19 cellular contexts compared by ENCODE assay signal in genomic region chr3:9870978-9871377, GRCh38. TPM values are rescaled to one million over a fixed set of nuclear protein-coding genes. Genes with fewer than 3 reads are reported as not detected.
A peak's percentile ranks its signal among the peaks of the same experiment; 100 is the strongest.
DNase-seq lines count a peak whose midpoint lies in the region; ATAC-seq and TF ChIP-seq lines count a peak whose summit lies in the region.
"Had no signal": no experiment of that assay in that cellular context is flagged by ENCODE, and none has a peak within 500 bp of the region (broad histone marks: within the 10 kb centered on the region; RNA-seq: fewer than 3 reads in every experiment).

No MANE protein-coding gene starts in this region.

- no peaks in the 10 kb centered on the region for H3K79me2 ChIP-seq in mammary epithelial cell (ENCODE audit: insufficient read depth, low read length)
- H3K79me2 ChIP-seq: parathyroid adenoma had no signal

- POLR2A ChIA-PET in activated CD4-positive, alpha-beta T cell treated with anti-CD3 and anti-CD28 coated beads, Interleukin-2, amount 10 ng/mL, durations not matched to agents 7 days and 5 days (lab: Charles Lee) = interaction anchor here (0.5 kb wide), 1 partner anchor 260 kb away, joined by 3 read pairs; no protein-coding TSS in a partner anchor

- peaks cover 13% of the 10 kb centered on the region for H3K4me1 ChIP-seq in mammary epithelial cell (ENCODE audit: insufficient read depth, low read length)
- H3K4me1 ChIP-seq: parathyroid adenoma, spleen had no signal

- no peak for TF ChIP-seq CTCF in mammary epithelial cell (conservative IDR thresholded peaks at IDR 0.05 in 1 of 2, IDR thresholded peaks at IDR 0.05 in 1 of 2; ENCODE audit: extremely low read depth in 1 of 2, insufficient read depth in 1 of 2, low read depth in 1 of 2, low read length in 2 of 2)

- DNase-seq in Caki2 (ENCODE audit: low read depth) = peak; percentile 34
- peak; percentile 31 for DNase-seq in LHCN-M2 (ENCODE audit: low read depth)
- DNase-seq in mammary epithelial cell = peak; percentile 57
- peak; percentile 45 for DNase-seq in kidney tubule cell (ENCODE audit: low spot score)
- DNase-seq in activated CD4-positive, alpha-beta T cell treated with anti-CD3 and anti-CD28 coated beads, Interleukin-2, amount 10 ng/mL, durations not matched to agents 7 days and 5 days = no peak
- no peak for DNase-seq in amygdala (lab: John Stamatoyannopoulos, UW)
- DNase-seq in mesenteric fat pad (ENCODE audit: low spot score) = no peak
- DNase-seq: activated CD4-positive, alpha-beta T cell treated with anti-CD3 and anti-CD28 coated beads, Interleukin-2, amount 10 ng/mL, durations not matched to agents 24 days and 14 days; activated naive CD8-positive, alpha-beta T cell treated with anti-CD3 and anti-CD28 coated beads, Interleukin-2, amount 10 ng/mL, durations not matched to agents 7 days and 5 days; activated T-cell treated with anti-CD3 and anti-CD28 coated beads, Interleukin-2, amount 50 U/mL, for 24 hours; CD8-positive, alpha-beta T cell; hippocampal formation; left colon; NCI-H2107; SHP77 treated with DMSO at 0.1 percent for 48 hours; spleen had no signal

- no peak overlapping the region for H3K4me2 ChIP-seq in mammary epithelial cell (ENCODE audit: insufficient read depth, low read depth, low read length)

- CTCF ChIA-PET in mammary epithelial cell (lab: Charles Lee; ENCODE audit: low non-redundant PET) = no interaction called here
- CTCF ChIA-PET in activated CD4-positive, alpha-beta T cell treated with anti-CD3 and anti-CD28 coated beads, Interleukin-2, amount 10 ng/mL, durations not matched to agents 7 days and 5 days (lab: Charles Lee) = interaction anchor here (1.0 to 1.2 kb wide), 3 partner anchors 9 to 20 kb away, joined by 3 to 4 read pairs (median 3); partner anchors contain the start of genes CIDEC and JAGN1

- no peaks in the 10 kb centered on the region for H3K9me3 ChIP-seq in mammary epithelial cell (replicated peaks; ENCODE audit: insufficient read depth, low read length)
- H3K9me3 ChIP-seq: spleen had no signal

- no peak overlapping the region for H3K4me3 ChIP-seq in mammary epithelial cell (replicated peaks in 1 of 3; ENCODE audit: insufficient read depth in 1 of 3, low read depth in 2 of 3, low read length in 3 of 3)
- H3K4me3 ChIP-seq: spleen had no signal

- intact Hi-C loops in mammary epithelial cell (cut with micrococcal nuclease) = no loop called here

- no TSS peak for BruUV-seq in mammary epithelial cell (replicated peaks; lab: Mats Ljungman, UMichigan)

- H3K36me3 ChIP-seq in mammary epithelial cell (ENCODE audit: insufficient read depth, low read length) = no peaks in the 10 kb centered on the region
- H3K36me3 ChIP-seq: spleen had no signal

- H3K9me3 Mint-ChIP-seq in activated CD4-positive, alpha-beta T cell treated with anti-CD3 and anti-CD28 coated beads, Interleukin-2, amount 10 ng/mL, durations not matched to agents 7 days and 5 days = no peaks in the 10 kb centered on the region
- H3K9me3 Mint-ChIP-seq: activated CD4-positive, alpha-beta T cell treated with anti-CD3 and anti-CD28 coated beads, Interleukin-2, amount 10 ng/mL, durations not matched to agents 24 days and 14 days; activated naive CD8-positive, alpha-beta T cell treated with anti-CD3 and anti-CD28 coated beads, Interleukin-2, amount 10 ng/mL, durations not matched to agents 7 days and 5 days; activated T-cell treated with anti-CD3 and anti-CD28 coated beads, Interleukin-2, amount 50 U/mL, for 24 hours; CD8-positive, alpha-beta T cell had no signal

- no peak overlapping the region for H3K4me3 Mint-ChIP-seq in activated CD4-positive, alpha-beta T cell treated with anti-CD3 and anti-CD28 coated beads, Interleukin-2, amount 10 ng/mL, durations not matched to agents 7 days and 5 days
- H3K4me3 Mint-ChIP-seq: activated CD4-positive, alpha-beta T cell treated with anti-CD3 and anti-CD28 coated beads, Interleukin-2, amount 10 ng/mL, durations not matched to agents 24 days and 14 days; activated naive CD8-positive, alpha-beta T cell treated with anti-CD3 and anti-CD28 coated beads, Interleukin-2, amount 10 ng/mL, durations not matched to agents 7 days and 5 days; activated T-cell treated with anti-CD3 and anti-CD28 coated beads, Interleukin-2, amount 50 U/mL, for 24 hours; CD8-positive, alpha-beta T cell had no signal

- H4K20me1 ChIP-seq in mammary epithelial cell (ENCODE audit: insufficient read depth, low read length) = no peaks in the 10 kb centered on the region

- dilution Hi-C loops in mammary epithelial cell (cut with HindIII; ENCODE audit: low sequenced_read_pairs) = no loop called here

- 89% methylated on average over 1 of the region's 1 CpG for WGBS in mammary epithelial cell (ENCODE audit: low coverage, missing lambda C conversion rate)

- in situ Hi-C loops in Caki2 (cut with HindIII; ENCODE audit: low pct_unique_long_range_greater_than_20kb, low sequenced_read_pairs) = no loop called here
- in situ Hi-C loops in mammary epithelial cell (cut with MboI; ENCODE audit: low sequenced_read_pairs in 2 of 2) = no loop called here

- H3K27me3 Mint-ChIP-seq in activated CD4-positive, alpha-beta T cell treated with anti-CD3 and anti-CD28 coated beads, Interleukin-2, amount 10 ng/mL, durations not matched to agents 7 days and 5 days = no peaks in the 10 kb centered on the region
- H3K27me3 Mint-ChIP-seq: activated T-cell treated with anti-CD3 and anti-CD28 coated beads, Interleukin-2, amount 50 U/mL, for 24 hours had no signal

- H3K9ac ChIP-seq in mammary epithelial cell (ENCODE audit: insufficient read depth, low read length) = no peak overlapping the region
- H3K9ac ChIP-seq: parathyroid adenoma had no signal

- no peaks in the 10 kb centered on the region for H3K36me3 Mint-ChIP-seq in activated CD4-positive, alpha-beta T cell treated with anti-CD3 and anti-CD28 coated beads, Interleukin-2, amount 10 ng/mL, durations not matched to agents 7 days and 5 days (ENCODE audit: low read depth)
- H3K36me3 Mint-ChIP-seq: activated naive CD8-positive, alpha-beta T cell treated with anti-CD3 and anti-CD28 coated beads, Interleukin-2, amount 10 ng/mL, durations not matched to agents 7 days and 5 days; CD8-positive, alpha-beta T cell had no signal

- no peaks in the 10 kb centered on the region for H3K27me3 ChIP-seq in mammary epithelial cell (ENCODE audit: insufficient read depth, low read length)
- H3K27me3 ChIP-seq: spleen had no signal

- no peak overlapping the region for H2AFZ ChIP-seq in mammary epithelial cell (ENCODE audit: low read depth, low read length)
- H2AFZ ChIP-seq: parathyroid adenoma had no signal

- ATAC-seq in GM21381 (IDR thresholded peaks at IDR 0.05; ENCODE audit: unreplicated experiment) = no peak
- ATAC-seq: CD8-positive, alpha-beta T cell; left colon had no signal

- no peaks in the 10 kb centered on the region for H3K4me1 Mint-ChIP-seq in activated CD4-positive, alpha-beta T cell treated with anti-CD3 and anti-CD28 coated beads, Interleukin-2, amount 10 ng/mL, durations not matched to agents 7 days and 5 days
- H3K4me1 Mint-ChIP-seq: activated CD4-positive, alpha-beta T cell treated with anti-CD3 and anti-CD28 coated beads, Interleukin-2, amount 10 ng/mL, durations not matched to agents 24 days and 14 days; activated naive CD8-positive, alpha-beta T cell treated with anti-CD3 and anti-CD28 coated beads, Interleukin-2, amount 10 ng/mL, durations not matched to agents 7 days and 5 days had no signal

- H3K27ac Mint-ChIP-seq in activated CD4-positive, alpha-beta T cell treated with anti-CD3 and anti-CD28 coated beads, Interleukin-2, amount 10 ng/mL, durations not matched to agents 7 days and 5 days = no peak overlapping the region
- H3K27ac Mint-ChIP-seq: activated CD4-positive, alpha-beta T cell treated with anti-CD3 and anti-CD28 coated beads, Interleukin-2, amount 10 ng/mL, durations not matched to agents 24 days and 14 days; activated naive CD8-positive, alpha-beta T cell treated with anti-CD3 and anti-CD28 coated beads, Interleukin-2, amount 10 ng/mL, durations not matched to agents 7 days and 5 days; activated T-cell treated with anti-CD3 and anti-CD28 coated beads, Interleukin-2, amount 50 U/mL, for 24 hours; CD8-positive, alpha-beta T cell had no signal

- no peak overlapping the region for H3K27ac ChIP-seq in mammary epithelial cell (ENCODE audit: insufficient read depth, low read depth, low read length)
- H3K27ac ChIP-seq: parathyroid adenoma, spleen had no signal

RNA-seq across cellular contexts. Expression of gene CIDEC, which starts 9.1 kb away (rescaled TPM):
- total RNA-seq in Caki2 (2014; rRNA removed; shearing (Covaris generic); ENCODE audit: low replicate concordance) = not detected in 2 replicates
- not detected in 2 replicates for total RNA-seq in LHCN-M2 (2014; rRNA removed)
- 0.07 TPM for polyA plus RNA-seq in LHCN-M2 (2012)
- total RNA-seq in mammary epithelial cell = under 1 TPM in 1 of 2 donors, not detected in 1; 0.17 TPM
- polyA plus RNA-seq in mammary epithelial cell = 0.06 TPM
- polyA minus RNA-seq in mammary epithelial cell = not detected
- total RNA-seq in activated CD4-positive, alpha-beta T cell treated with anti-CD3 and anti-CD28 coated beads, Interleukin-2, amount 10 ng/mL, durations not matched to agents 7 days and 5 days = not detected
- 880 TPM for total RNA-seq in mesenteric fat pad
- total RNA-seq: activated CD4-positive, alpha-beta T cell treated with anti-CD3 and anti-CD28 coated beads, Interleukin-2, amount 10 ng/mL, durations not matched to agents 24 days and 14 days; activated naive CD8-positive, alpha-beta T cell treated with anti-CD3 and anti-CD28 coated beads, Interleukin-2, amount 10 ng/mL, durations not matched to agents 7 days and 5 days; CD8-positive, alpha-beta T cell; chondrocyte; spleen had no signal

RNA-seq across cellular contexts. Expression of gene JAGN1, which starts 19.4 kb away (rescaled TPM):
- total RNA-seq in Caki2 (2014; rRNA removed; shearing (Covaris generic); ENCODE audit: low replicate concordance) = 19.7 and 36.5 TPM in 2 replicates
- total RNA-seq in LHCN-M2 (2014; rRNA removed) (54.1 and 56.5 TPM in 2 replicates), mammary epithelial cell (10 to 100 TPM; 32.3 to 34.7 TPM), mesenteric fat pad (49.8 TPM)
- 35.3 TPM for polyA plus RNA-seq in LHCN-M2 (2012)
- 63.6 TPM for polyA plus RNA-seq in mammary epithelial cell
- 73.5 TPM for polyA minus RNA-seq in mammary epithelial cell
- 10 to 100 TPM; 29.6 to 30.6 TPM for total RNA-seq in activated CD4-positive, alpha-beta T cell treated with anti-CD3 and anti-CD28 coated beads, Interleukin-2, amount 10 ng/mL, durations not matched to agents 7 days and 5 days

RNA-seq across cellular contexts. Expression of gene RPUSD3, which starts 27.2 kb away (rescaled TPM):
- total RNA-seq in Caki2 (2014; rRNA removed; shearing (Covaris generic); ENCODE audit: low replicate concordance) = 22.3 and 43.5 TPM in 2 replicates
- total RNA-seq in LHCN-M2 (2014; rRNA removed) (48.0 and 60.2 TPM in 2 replicates), mammary epithelial cell (10 to 100 TPM; 35.0 to 40.8 TPM), mesenteric fat pad (25.6 TPM)
- polyA plus RNA-seq in LHCN-M2 (2012) = 38.1 TPM
- 57.7 TPM for polyA plus RNA-seq in mammary epithelial cell
- 27.1 TPM for polyA minus RNA-seq in mammary epithelial cell
- 10 to 100 TPM; 49.8 to 49.9 TPM for total RNA-seq in activated CD4-positive, alpha-beta T cell treated with anti-CD3 and anti-CD28 coated beads, Interleukin-2, amount 10 ng/mL, durations not matched to agents 7 days and 5 days

RNA-seq across cellular contexts. Expression of gene IL17RE, which starts 31.7 kb away (rescaled TPM):
- total RNA-seq in Caki2 (2014; rRNA removed; shearing (Covaris generic); ENCODE audit: low replicate concordance) = not detected in 2 replicates
- total RNA-seq in LHCN-M2 (2014; rRNA removed) (1.1 and 1.9 TPM in 2 replicates), mammary epithelial cell (10 to 100 TPM; 10.6 to 13.3 TPM), mesenteric fat pad (20.2 TPM)
- 2.3 TPM for polyA plus RNA-seq in LHCN-M2 (2012)
- 10.2 TPM for polyA plus RNA-seq in mammary epithelial cell
- 18.0 TPM for polyA minus RNA-seq in mammary epithelial cell
- 1 to 10 TPM; 1.5 to 2.7 TPM for total RNA-seq in activated CD4-positive, alpha-beta T cell treated with anti-CD3 and anti-CD28 coated beads, Interleukin-2, amount 10 ng/mL, durations not matched to agents 7 days and 5 days

RNA-seq across cellular contexts. Expression of gene IL17RC, which starts 45.9 kb away (rescaled TPM):
- total RNA-seq in Caki2 (2014; rRNA removed; shearing (Covaris generic); ENCODE audit: low replicate concordance) = 24.5 and 51.8 TPM in 2 replicates
- total RNA-seq in LHCN-M2 (2014; rRNA removed) (30.1 and 42.3 TPM in 2 replicates), mammary epithelial cell (10 to 100 TPM; 17.8 to 46.8 TPM), mesenteric fat pad (28.8 TPM)
- 23.1 TPM for polyA plus RNA-seq in LHCN-M2 (2012)
- polyA plus RNA-seq in mammary epithelial cell = 12.8 TPM
- 9.2 TPM for polyA minus RNA-seq in mammary epithelial cell
- total RNA-seq in activated CD4-positive, alpha-beta T cell treated with anti-CD3 and anti-CD28 coated beads, Interleukin-2, amount 10 ng/mL, durations not matched to agents 7 days and 5 days = under 1 TPM; 0.32 to 0.52 TPM

Comparison
In these comparisons a context has a peak if more than half of its experiments do, and no peak if none do; other contexts are left out.
1. DNase-seq: peak in Caki2 (single experiment), LHCN-M2 (single experiment), mammary epithelial cell (single experiment) and kidney tubule cell (single experiment); none in activated CD4-positive, alpha-beta T cell treated with anti-CD3 and anti-CD28 coated beads, Interleukin-2, amount 10 ng/mL, durations not matched to agents 7 days and 5 days (single experiment), amygdala (0 of 56) and mesenteric fat pad (single experiment).
2. RNA of gene CIDEC, which starts 9.1 kb away (total RNA-seq): 880 TPM in mesenteric fat pad (single experiment); 0.17 TPM in mammary epithelial cell, not detected in Caki2, not detected in LHCN-M2 and not detected in activated CD4-positive, alpha-beta T cell treated with anti-CD3 and anti-CD28 coated beads, Interleukin-2, amount 10 ng/mL, durations not matched to agents 7 days and 5 days; every median in the first group is over 100 times any median in the second.